1 cellular context compared by ENCODE assay signal in the genomic region with DNA sequence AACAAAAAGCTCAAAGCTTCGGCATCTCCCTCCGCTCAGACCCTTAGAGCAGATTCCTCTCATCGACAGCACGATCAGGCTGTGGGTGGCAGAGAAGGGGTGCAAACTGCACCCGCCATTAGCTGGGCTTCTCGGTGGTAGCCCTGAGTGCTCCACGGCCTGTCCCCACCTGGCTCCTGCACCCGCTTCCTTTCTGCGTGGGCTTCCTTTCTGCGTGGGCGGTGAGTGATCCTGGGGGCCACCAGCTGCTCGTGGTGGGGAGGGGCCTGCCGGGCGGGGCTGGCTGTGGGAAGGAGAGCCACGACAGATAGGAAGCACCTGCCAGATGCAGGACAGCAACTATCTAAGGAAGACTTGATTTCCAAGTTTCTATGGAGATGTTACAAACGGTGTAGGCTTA.
TF ChIP-seq lines count a peak whose summit lies in the region.

No MANE protein-coding gene starts in this region.

TF ChIP-seq in HepG2, 621 proteins besides CTCF, POLR2A, EP300 and RAD21:
- TF ChIP-seq AGO2 (optimal IDR thresholded peaks at IDR 0.05; ENCODE audit: low read depth, low read length) (peak; percentile 24), CREB1 (IDR thresholded peaks at IDR 0.05) (no peak), CREB1 (CRISPR knock-in tag; IDR thresholded peaks at IDR 0.05) (no peak)
TF ChIP-seq in HepG2: peak in this region for 1.
